ENCODE assay signal across 8 cellular contexts in the genomic region with DNA sequence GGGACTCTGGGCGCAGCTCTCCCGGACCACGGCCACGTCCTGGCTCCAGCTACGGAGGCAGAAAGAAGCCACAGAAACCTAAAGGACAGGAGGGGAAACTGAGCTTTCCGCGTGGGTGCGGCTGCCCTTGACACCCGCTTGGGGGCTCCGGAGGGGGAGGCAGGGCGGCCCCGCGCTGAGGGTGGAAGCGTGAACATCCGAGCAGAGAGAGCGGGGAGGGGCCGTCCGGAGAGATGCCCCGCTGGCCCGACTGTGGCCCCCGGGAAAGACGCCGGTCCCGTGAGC.
DNase-seq lines count a peak whose midpoint lies in the region; ATAC-seq and FAIRE-seq lines count a peak whose summit lies in the region.

No MANE protein-coding gene starts in this region.

- peaks cover 10% of the 10 kb centered on the region for H3K4me1 Mint-ChIP-seq in activated naive CD8-positive, alpha-beta T cell (ENCODE audit: low read depth)

- peak; percentile 20 for DNase-seq in stimulated activated naive CD8-positive, alpha-beta T cell treated with anti-CD3 and anti-CD28 coated beads, Interleukin-15, Interleukin-2, amounts not matched to agents 100 U/mL and 50 U/mL, for 24 hours
- DNase-seq in NCI-H2171 treated with DMSO at 0.1 percent for 48 hours (lab: John Stamatoyannopoulos, UW): no peak
- DNase-seq in cortex of kidney (lab: John Stamatoyannopoulos, UW): no peak
- DNase-seq in HTR-8/SVneo (ENCODE audit: insufficient read length, low spot score): no peak
- no peak for DNase-seq in HuH-7.5 (ENCODE audit: low spot score)

- no peaks in the 10 kb centered on the region for H3K9me3 Mint-ChIP-seq in activated naive CD8-positive, alpha-beta T cell (ENCODE audit: low read depth)

- no peaks in the 10 kb centered on the region for H3K36me3 Mint-ChIP-seq in activated naive CD8-positive, alpha-beta T cell

- H3K9me3 ChIP-seq in iPS-18c (ENCODE audit: control insufficient read depth, insufficient read depth, low read length): no peaks in the 10 kb centered on the region

- H3K27ac Mint-ChIP-seq in activated naive CD8-positive, alpha-beta T cell: no peak overlapping the region

- no peak for FAIRE-seq in HTR-8/SVneo (lab: Jason Lieb, UNC)

- peak overlapping the region; percentile 76 for H3K4me3 Mint-ChIP-seq in activated naive CD8-positive, alpha-beta T cell

- H3K27me3 Mint-ChIP-seq in activated naive CD8-positive, alpha-beta T cell: peaks cover 13% of the 10 kb centered on the region

- peak; percentile 17 for ATAC-seq in HG02678 (IDR thresholded peaks at IDR 0.05; ENCODE audit: unreplicated experiment)
- ATAC-seq in stimulated activated naive CD8-positive, alpha-beta T cell treated with anti-CD3 and anti-CD28 coated beads, Interleukin-15, Interleukin-2, amounts not matched to agents 100 U/mL and 50 U/mL, for 24 hours: no peak

- H3K4me3 ChIP-seq in iPS-18c (ENCODE audit: insufficient read depth, low read depth, low read length): peak overlapping the region; percentile 77
